In the genomic region with DNA sequence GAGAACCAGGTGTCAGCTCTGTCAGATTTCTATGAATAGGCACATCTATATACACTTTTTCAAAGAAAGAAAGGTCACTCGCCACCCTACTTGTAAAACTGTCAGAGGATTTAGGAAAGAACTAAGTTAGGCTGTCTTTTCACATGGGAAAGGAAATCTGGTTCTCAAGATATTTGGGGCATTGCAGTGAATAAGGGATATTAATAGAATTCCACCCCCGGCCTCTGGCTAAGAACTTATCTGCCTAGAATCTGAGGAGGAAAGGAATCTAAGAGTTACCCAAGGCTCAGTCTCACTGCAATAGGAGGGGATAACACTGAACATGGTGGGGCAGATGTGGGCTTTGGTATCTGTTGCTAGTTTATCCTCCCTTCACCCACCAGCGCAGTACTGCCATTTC, we compare ENCODE assay signal across 16 cellular contexts.
"Had no signal": no experiment of that assay in that cellular context is flagged by ENCODE, and none has a peak within 500 bp of the region (broad histone marks: within the 10 kb centered on the region; RNA-seq: fewer than 3 reads in every experiment).

No MANE protein-coding gene starts in this region.

- DNase-seq: natural killer cell; occipital lobe; psoas muscle; stimulated activated naive CD4-positive, alpha-beta T cell treated with Interleukin-2 at 50 U/mL for 16 hours; upper lobe of left lung had no signal

- H3K9me3 ChIP-seq: ovary, psoas muscle, right atrium auricular region, stomach, thoracic aorta, thyroid gland, tibial nerve, upper lobe of left lung, vagina had no signal

- H3K27me3 ChIP-seq: neural progenitor cell, ovary, right atrium auricular region, stomach, thyroid gland, tibial nerve, upper lobe of left lung, vagina had no signal

- H3K4me3 ChIP-seq: neural progenitor cell, ovary, psoas muscle, right atrium auricular region, stomach, thoracic aorta, thyroid gland, tibial nerve, upper lobe of left lung, vagina had no signal

- H3K27ac ChIP-seq: neural progenitor cell, ovary, parathyroid adenoma, psoas muscle, right atrium auricular region, stomach, thoracic aorta, thyroid gland, tibial nerve, upper lobe of left lung, vagina had no signal

- H3K36me3 ChIP-seq: neural progenitor cell, ovary, right atrium auricular region, stomach, thoracic aorta, thyroid gland, tibial nerve, upper lobe of left lung, vagina had no signal

- H3K4me1 ChIP-seq: parathyroid adenoma, psoas muscle, right atrium auricular region, stomach, thyroid gland, tibial nerve, upper lobe of left lung, vagina had no signal

- ATAC-seq: natural killer cell; sciatic nerve; stimulated activated effector memory CD8-positive, alpha-beta T cell treated with anti-CD3 and anti-CD28 coated beads, Interleukin-12 subunit alpha, Interleukin-12 subunit beta, amount 100 ng/mL, for 72 hours had no signal
